In genomic region chr19:18543814-18544475, GRCh38 we compare ENCODE assay signal across 8 cellular contexts. TPM values are rescaled to one million over a fixed set of nuclear protein-coding genes. Genes with fewer than 3 reads are reported as not detected.
DNase-seq lines count a peak whose midpoint lies in the region; ATAC-seq and TF ChIP-seq lines count a peak whose summit lies in the region.

No MANE protein-coding gene starts in this region.

- no peaks in the 10 kb centered on the region for H3K9me3 Mint-ChIP-seq in neural crest cell

- no peaks in the 10 kb centered on the region for H3K27me3 ChIP-seq in BLaER1
- H3K27me3 ChIP-seq in OCI-LY1 (ENCODE audit: insufficient read depth, low read length), result no peaks in the 10 kb centered on the region
- H3K27me3 ChIP-seq in fibroblast of lung (ENCODE audit: control insufficient read depth, insufficient read depth, low read length), result no peaks in the 10 kb centered on the region
- H3K27me3 ChIP-seq in thymus (ENCODE audit: control insufficient read depth, insufficient read depth), result no peaks in the 10 kb centered on the region

- H2AFZ ChIP-seq in OCI-LY1 (ENCODE audit: low read length), result no peak overlapping the region
- H2AFZ ChIP-seq in fibroblast of lung (ENCODE audit: low read length), result peak overlapping the region; percentile 72

- DNase-seq in activated T-cell treated with anti-CD3 and anti-CD28 coated beads for 24 hours (ENCODE audit: low read depth) (peak; percentile 71), fibroblast of lung (ENCODE audit: low read depth in 2 of 2) (peak; percentile 51 to 56), neural crest cell (ENCODE audit: low read depth, low spot score) (no peak)

- H3K4me2 ChIP-seq in BLaER1, result peak overlapping the region; percentile 88
- H3K4me2 ChIP-seq in OCI-LY1 (ENCODE audit: low read length), result peak overlapping the region; percentile 89
- H3K4me2 ChIP-seq in fibroblast of lung (ENCODE audit: extremely low read depth, insufficient read depth, low read length), result peak overlapping the region; percentile 86

- no peaks in the 10 kb centered on the region for H3K9me2 ChIP-seq in OCI-LY1 (ENCODE audit: low read depth, low read length)

- H3F3A ChIP-seq in OCI-LY1 (ENCODE audit: insufficient read depth, low read length), result no peaks in the 10 kb centered on the region

- TF ChIP-seq CTCF in OCI-LY1 (IDR thresholded peaks at IDR 0.05; ENCODE audit: low read length), result peak; percentile 33; the same call in 1 of the 2 replicates
- TF ChIP-seq CTCF in fibroblast of lung (conservative IDR thresholded peaks at IDR 0.05 in 1 of 2, IDR thresholded peaks at IDR 0.05 in 1 of 2; ENCODE audit: low read depth in 1 of 2, low read length in 2 of 2), result no peak
- no peak for TF ChIP-seq CTCF in neural crest cell (conservative IDR thresholded peaks at IDR 0.05)

- H3K4me1 ChIP-seq in BLaER1 (peaks cover 23% of the 10 kb centered on the region), OCI-LY1 (ENCODE audit: insufficient read depth, low read length, severe bottlenecking) (peaks cover 20% of the 10 kb centered on the region), fibroblast of lung (ENCODE audit: control insufficient read depth, extremely low read depth, insufficient read depth, low read length) (peaks cover 4% of the 10 kb centered on the region), thymus (ENCODE audit: control insufficient read depth, insufficient read depth, low read length) (peaks cover 2% of the 10 kb centered on the region)

- H3K79me2 ChIP-seq in OCI-LY1 (ENCODE audit: insufficient read depth, low read length) (0 out of 2 replicates have a peak, but pooled peaks cover 4% of the 10 kb centered on the region), fibroblast of lung (ENCODE audit: control insufficient read depth, insufficient read depth, low read length) (peaks cover 15% of the 10 kb centered on the region)

- ATAC-seq in HG03378 (IDR thresholded peaks at IDR 0.05; ENCODE audit: unreplicated experiment), result peak; percentile 69

- peak; percentile 31 for TF ChIP-seq POLR2A in GM19099 (IDR thresholded peaks at IDR 0.05; ENCODE audit: extremely low read depth, insufficient read length, low read depth)

- peaks cover 16% of the 10 kb centered on the region for H3K4me1 Mint-ChIP-seq in neural crest cell

- H3K4me3 ChIP-seq in BLaER1 (peak overlapping the region; percentile 62), OCI-LY1 (ENCODE audit: low read depth, low read length, poor library complexity, severe bottlenecking) (peak overlapping the region; percentile 89), fibroblast of lung (replicated peaks in 1 of 4; ENCODE audit: control extremely low read depth in 1 of 4, insufficient read depth in 1 of 4, low read depth in 3 of 4, low read length in 4 of 4) (peak overlapping the region; percentile 11 to 55 (median 38)), thymus (ENCODE audit: low read length) (peak overlapping the region; percentile 96)

- H4K20me1 ChIP-seq in BLaER1 (peaks cover 10% of the 10 kb centered on the region), OCI-LY1 (ENCODE audit: insufficient read depth, low read length) (no peaks in the 10 kb centered on the region), fibroblast of lung (ENCODE audit: control insufficient read depth, extremely low read depth, insufficient read depth, low read length) (no peaks in the 10 kb centered on the region)

- H3K27ac ChIP-seq in BLaER1, result peak overlapping the region; percentile 23; the same call in 1 of the 2 replicates
- no peak overlapping the region for H3K27ac ChIP-seq in OCI-LY1 (ENCODE audit: low read depth, low read length, poor library complexity, severe bottlenecking)
- no peak overlapping the region for H3K27ac ChIP-seq in fibroblast of lung (ENCODE audit: insufficient read depth, low read length)
- peak overlapping the region; percentile 82 for H3K27ac ChIP-seq in thymus (ENCODE audit: low read depth)

- H3K9ac ChIP-seq in BLaER1, result 0 out of 2 replicates have a peak overlapping the region, but pooled peaks have one; percentile 63
- peak overlapping the region; percentile 59 for H3K9ac ChIP-seq in OCI-LY1 (ENCODE audit: low read length)
- H3K9ac ChIP-seq in fibroblast of lung (ENCODE audit: insufficient read depth, low read length), result no peak overlapping the region

- H3K36me3 ChIP-seq in BLaER1, result peaks cover 30% of the 10 kb centered on the region
- H3K36me3 ChIP-seq in OCI-LY1 (ENCODE audit: insufficient read depth, low read length), result peaks cover 21% of the 10 kb centered on the region
- H3K36me3 ChIP-seq in fibroblast of lung (ENCODE audit: control insufficient read depth, insufficient read depth, low read length), result peaks cover 18% of the 10 kb centered on the region
- peaks cover 21% of the 10 kb centered on the region for H3K36me3 ChIP-seq in thymus (ENCODE audit: control insufficient read depth, insufficient read depth)

- peak overlapping the region; percentile 93 for H3K4me3 Mint-ChIP-seq in neural crest cell

- no peak overlapping the region for H3K27ac Mint-ChIP-seq in neural crest cell (ENCODE audit: unreplicated experiment)

- H3K36me3 Mint-ChIP-seq in neural crest cell (ENCODE audit: low read depth), result no peaks in the 10 kb centered on the region

- WGBS in thymus, result 9% methylated on average over 12 of the region's 12 CpGs

- H3K27me3 Mint-ChIP-seq in neural crest cell (ENCODE audit: low read depth), result no peaks in the 10 kb centered on the region

- H3K9me3 ChIP-seq in BLaER1, result no peaks in the 10 kb centered on the region
- H3K9me3 ChIP-seq in OCI-LY1 (ENCODE audit: low read length), result no peaks in the 10 kb centered on the region
- no peaks in the 10 kb centered on the region for H3K9me3 ChIP-seq in fibroblast of lung (ENCODE audit: control insufficient read depth, insufficient read depth, low read depth, low read length)
- H3K9me3 ChIP-seq in thymus (ENCODE audit: control insufficient read depth), result no peaks in the 10 kb centered on the region

RNA-seq across cellular contexts. Expression of gene FKBP8, which starts 0.6 kb away (rescaled TPM):
- total RNA-seq in fibroblast of lung, result 230 and 289 TPM in 2 replicates
- polyA plus RNA-seq in fibroblast of lung, result 128 and 135 TPM in 2 replicates
- polyA plus RNA-seq in fibroblast of lung (2012), result 268 and 272 TPM in 2 replicates
- 98.0 and 170 TPM in 2 replicates for polyA minus RNA-seq in fibroblast of lung (ENCODE audit: low replicate concordance)
- 173 and 175 TPM in 2 replicates for total RNA-seq in neural crest cell
- polyA plus RNA-seq in thymus, result 232 TPM

RNA-seq across cellular contexts. Expression of gene KXD1, which starts 13.7 kb away (rescaled TPM):
- 63.3 and 65.0 TPM in 2 replicates for total RNA-seq in fibroblast of lung
- 108 and 167 TPM in 2 replicates for polyA plus RNA-seq in fibroblast of lung
- polyA plus RNA-seq in fibroblast of lung (2012), result 107 and 136 TPM in 2 replicates
- polyA minus RNA-seq in fibroblast of lung (ENCODE audit: low replicate concordance), result 94.9 and 186 TPM in 2 replicates
- 88.5 and 91.7 TPM in 2 replicates for total RNA-seq in neural crest cell
- polyA plus RNA-seq in thymus, result 81.9 TPM

RNA-seq across cellular contexts. Expression of gene ELL, which starts 22.1 kb away (rescaled TPM):
- total RNA-seq in fibroblast of lung, result 17.7 and 18.7 TPM in 2 replicates
- 4.4 and 6.6 TPM in 2 replicates for polyA plus RNA-seq in fibroblast of lung
- 8.1 and 10.6 TPM in 2 replicates for polyA plus RNA-seq in fibroblast of lung (2012)
- 10.3 and 24.9 TPM in 2 replicates for polyA minus RNA-seq in fibroblast of lung (ENCODE audit: low replicate concordance)
- 11.1 and 14.2 TPM in 2 replicates for total RNA-seq in neural crest cell
- polyA plus RNA-seq in thymus, result 14.3 TPM

RNA-seq across cellular contexts. Expression of gene UBA52, which starts 27.7 kb away (rescaled TPM):
- total RNA-seq in fibroblast of lung (917 and 1,142 TPM in 2 replicates), neural crest cell (1,081 and 1,137 TPM in 2 replicates)
- polyA plus RNA-seq in fibroblast of lung (1,018 and 1,460 TPM in 2 replicates), thymus (1,270 TPM)
- polyA plus RNA-seq in fibroblast of lung (2012), result 1,726 and 2,094 TPM in 2 replicates
- 3,202 and 3,482 TPM in 2 replicates for polyA minus RNA-seq in fibroblast of lung (ENCODE audit: low replicate concordance)

RNA-seq across cellular contexts. Expression of gene REX1BD, which starts 44.7 kb away (rescaled TPM):
- 37.0 and 37.5 TPM in 2 replicates for total RNA-seq in fibroblast of lung
- polyA plus RNA-seq in fibroblast of lung, result 16.2 and 21.2 TPM in 2 replicates
- polyA plus RNA-seq in fibroblast of lung (2012), result 40.1 and 63.2 TPM in 2 replicates
- polyA minus RNA-seq in fibroblast of lung (ENCODE audit: low replicate concordance), result 3.3 and 3.9 TPM in 2 replicates
- total RNA-seq in neural crest cell, result 71.8 and 71.9 TPM in 2 replicates
- polyA plus RNA-seq in thymus, result 104 TPM

Comparison
In these comparisons a context has a peak if more than half of its experiments do, and no peak if none do; other contexts are left out.
1. H3K27ac ChIP-seq: peak in BLaER1 (single experiment) and thymus (single experiment); none in OCI-LY1 (single experiment) and fibroblast of lung (single experiment).
2. H3K4me3 ChIP-seq: peak in every context shown above with its lines; median percentile 96 in thymus; 89 in OCI-LY1; 62 in BLaER1; 38 in fibroblast of lung.
3. Peak in every context shown above with its lines, with median percentiles within 50 percentile points of each other: H3K4me2 ChIP-seq.